Comparison of ENCODE assay signal across 9 cellular contexts in the genomic region with DNA sequence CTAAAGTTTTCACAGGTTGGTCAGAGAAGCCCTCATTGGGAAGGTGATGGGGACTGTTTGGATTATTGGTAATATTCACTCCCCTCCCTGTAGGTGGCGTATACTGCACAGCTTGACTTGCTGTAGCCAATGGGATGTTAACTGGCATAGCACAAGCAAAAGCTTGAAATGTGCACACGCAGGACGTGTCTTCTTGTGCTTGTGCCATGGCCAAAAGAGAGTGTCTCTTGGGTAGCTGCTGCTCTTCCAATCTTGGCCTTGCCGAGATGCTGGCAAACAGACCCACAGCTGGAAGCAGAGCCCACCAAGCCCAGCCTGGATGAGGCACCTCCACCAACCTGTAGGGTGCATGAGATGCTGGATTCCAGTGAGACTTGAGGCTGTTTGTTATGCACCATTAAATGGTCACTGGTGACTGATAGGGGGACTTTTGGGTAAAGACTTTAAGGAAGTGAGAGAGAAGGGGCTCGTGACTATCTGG.
DNase-seq lines count a peak whose midpoint lies in the region; ATAC-seq and TF ChIP-seq lines count a peak whose summit lies in the region.
"Had no signal": no experiment of that assay in that cellular context is flagged by ENCODE, and none has a peak within 500 bp of the region (broad histone marks: within the 10 kb centered on the region; RNA-seq: fewer than 3 reads in every experiment).

No MANE protein-coding gene starts in this region.

- no peaks in the 10 kb centered on the region for H4K20me1 ChIP-seq in SU-DHL-6 (ENCODE audit: low read depth, low read length)

- no peaks in the 10 kb centered on the region for H3K9me2 ChIP-seq in SU-DHL-6 (replicated peaks; ENCODE audit: insufficient read depth, low read length)

- TF ChIP-seq CTCF in SU-DHL-6 (IDR thresholded peaks at IDR 0.05; ENCODE audit: insufficient read depth, low read length, poor library complexity, severe bottlenecking) = peak; percentile 70

- no peaks in the 10 kb centered on the region for H3F3A ChIP-seq in SU-DHL-6 (ENCODE audit: insufficient read depth)

- H3K9me3 ChIP-seq in SU-DHL-6 (ENCODE audit: insufficient read depth, low read length) = no peaks in the 10 kb centered on the region

- no peaks in the 10 kb centered on the region for H3K79me2 ChIP-seq in SU-DHL-6 (ENCODE audit: insufficient read depth, low read length)

- ATAC-seq in GM19455 (IDR thresholded peaks at IDR 0.05; ENCODE audit: unreplicated experiment) = peak; percentile 65
- no peak for ATAC-seq in GM21737 (IDR thresholded peaks at IDR 0.05; ENCODE audit: unreplicated experiment)

- no peak overlapping the region for H3K9ac ChIP-seq in SU-DHL-6 (ENCODE audit: low read length)

- H3K4me2 ChIP-seq in SU-DHL-6 (ENCODE audit: low read depth, low read length, poor library complexity, severe bottlenecking) = no peak overlapping the region

- H3K36me3 ChIP-seq in SU-DHL-6 (ENCODE audit: low read length) = no peaks in the 10 kb centered on the region

- DNase-seq in NCI-H2029 (lab: John Stamatoyannopoulos, UW) = peak; percentile 8
- no peak for DNase-seq in NCI-H2029 treated with DMSO at 0.1 percent for 48 hours (lab: John Stamatoyannopoulos, UW)
- peak; percentile 48 for DNase-seq in HT-29 (ENCODE audit: low spot score)
- DNase-seq in kidney glomerular epithelial cell (lab: John Stamatoyannopoulos, UW) = peak; percentile 6
- DNase-seq in putamen (ENCODE audit: low spot score) = no peak
- DNase-seq: activated B cell treated with CpG ODN at 0.5 μM for 24 hours had no signal

- no peak overlapping the region for H3K27ac ChIP-seq in SU-DHL-6 (ENCODE audit: low read depth, low read length)

- H3K27me3 ChIP-seq in SU-DHL-6 (ENCODE audit: low read length) = no peaks in the 10 kb centered on the region

- no peak overlapping the region for H3K4me3 ChIP-seq in SU-DHL-6 (ENCODE audit: insufficient read depth, low read length, poor library complexity, severe bottlenecking)

- H2AFZ ChIP-seq in SU-DHL-6 (ENCODE audit: low read depth, low read length, severe bottlenecking) = no peak overlapping the region

Comparison
In these comparisons a context has a peak if more than half of its experiments do, and no peak if none do; other contexts are left out.
1. DNase-seq: peak in NCI-H2029 (single experiment), HT-29 (single experiment) and kidney glomerular epithelial cell (single experiment); none in NCI-H2029 treated with DMSO at 0.1 percent for 48 hours (single experiment) and putamen (single experiment).